ENCODE assay signal across 1 cellular context in genomic region chr1:234975122-234975940, GRCh38.
TF ChIP-seq lines count a peak whose summit lies in the region.

No MANE protein-coding gene starts in this region.

TF ChIP-seq in K562, 482 proteins besides CTCF, POLR2A, EP300 and RAD21 (continued from another document and continues in another):
- peak; percentile 41 to 51; a peak in 3 of 4 replicates for TF ChIP-seq NRF1 (conservative IDR thresholded peaks at IDR 0.05 in 1 of 2, IDR thresholded peaks at IDR 0.05 in 1 of 2)
- no peak for TF ChIP-seq SREBF2 (CRISPR knock-in tag; IDR thresholded peaks at IDR 0.05)
- 0 out of 2 replicates have a peak, but pooled peaks have one; percentile 35 for TF ChIP-seq SIN3B (IDR thresholded peaks at IDR 0.05; ENCODE audit: low read depth)
- TF ChIP-seq TEAD4 (IDR thresholded peaks at IDR 0.05; ENCODE audit: low read length) = peak; percentile 96
- TF ChIP-seq TEAD4 (CRISPR knock-in tag; IDR thresholded peaks at IDR 0.05; ENCODE audit: borderline replicate concordance) = no peak
- peak; percentile 99 for TF ChIP-seq GATAD2A (IDR thresholded peaks at IDR 0.05)
- no peak for TF ChIP-seq SFPQ (IDR thresholded peaks at IDR 0.05; ENCODE audit: low read depth, low read length)
- TF ChIP-seq SAP30 (IDR thresholded peaks at IDR 0.05; ENCODE audit: borderline replicate concordance, insufficient read depth, low read depth, low read length, poor library complexity, severe bottlenecking) = no peak
- no peak for TF ChIP-seq KDM5B (IDR thresholded peaks at IDR 0.05; ENCODE audit: insufficient replicate concordance, low read depth, low read length)
- peak; percentile 6; the same call in 1 of the 2 replicates for TF ChIP-seq SMAD3 (CRISPR knock-in tag; conservative IDR thresholded peaks at IDR 0.05)
- peak; percentile 85 for TF ChIP-seq ZBED1 (IDR thresholded peaks at IDR 0.05)
- TF ChIP-seq POLR2G (IDR thresholded peaks at IDR 0.05; ENCODE audit: low read depth, low read length) = no peak
- TF ChIP-seq TAF1 (IDR thresholded peaks at IDR 0.05; ENCODE audit: control insufficient read depth, extremely low read depth, insufficient read depth, low read length, severe bottlenecking) = no peak
- peak; percentile 39; the same call in 1 of the 2 replicates for TF ChIP-seq ZNF780A (CRISPR knock-in tag; IDR thresholded peaks at IDR 0.05)
- peak; percentile 87 for TF ChIP-seq ZBTB5 (IDR thresholded peaks at IDR 0.05)
- TF ChIP-seq ETV5 (CRISPR knock-in tag; IDR thresholded peaks at IDR 0.05; ENCODE audit: low read depth) = peak; percentile 85
- TF ChIP-seq GTF2F1 (IDR thresholded peaks at IDR 0.05; ENCODE audit: low read depth, low read length) = no peak
- peak; percentile 91 for TF ChIP-seq KLF16 (IDR thresholded peaks at IDR 0.05)
- no peak for TF ChIP-seq CHD2 (IDR thresholded peaks at IDR 0.05; ENCODE audit: low read depth, low read length)
- TF ChIP-seq TFAP4 (CRISPR knock-in tag; IDR thresholded peaks at IDR 0.05; ENCODE audit: borderline replicate concordance) = no peak
- TF ChIP-seq BRD9 (IDR thresholded peaks at IDR 0.05; ENCODE audit: low read depth, partially characterized antibody) = peak; percentile 93
- no peak for TF ChIP-seq ZNF274 (IDR thresholded peaks at IDR 0.05; ENCODE audit: borderline replicate concordance, low read depth, low read length)
- TF ChIP-seq DPF2 (IDR thresholded peaks at IDR 0.05) = peak; percentile 100
- TF ChIP-seq TCF3 (CRISPR knock-in tag; IDR thresholded peaks at IDR 0.05) = peak; percentile 90
- TF ChIP-seq LCOR (CRISPR knock-in tag; IDR thresholded peaks at IDR 0.05) = no peak
- peak; percentile 89 for TF ChIP-seq ESRRA (IDR thresholded peaks at IDR 0.05; ENCODE audit: borderline replicate concordance, low read depth)
- no peak for TF ChIP-seq SAFB (IDR thresholded peaks at IDR 0.05; ENCODE audit: borderline replicate concordance, low read depth, low read length)
- TF ChIP-seq SIN3A (IDR thresholded peaks at IDR 0.05; ENCODE audit: borderline replicate concordance in 2 of 2, control insufficient read depth in 1 of 2, low read depth in 2 of 2, low read length in 2 of 2) = no peak
- peak; percentile 62 for TF ChIP-seq EP400 (IDR thresholded peaks at IDR 0.05)
- TF ChIP-seq MEF2A (IDR thresholded peaks at IDR 0.05; ENCODE audit: control insufficient read depth, low read depth, low read length) = peak; percentile 48; the same call in 1 of the 2 replicates
- no peak for TF ChIP-seq ZFP91 (CRISPR knock-in tag; IDR thresholded peaks at IDR 0.05)
- TF ChIP-seq ZNF239 (CRISPR knock-in tag; IDR thresholded peaks at IDR 0.05) = no peak
- TF ChIP-seq ADNP (tag; IDR thresholded peaks at IDR 0.05) = peak; percentile 48; the same call in 1 of the 2 replicates
- peak; percentile 29 for TF ChIP-seq U2AF1 (optimal IDR thresholded peaks at IDR 0.05; ENCODE audit: low read depth, low read length)
- 0 out of 2 replicates have a peak, but pooled peaks have one; percentile 24 for TF ChIP-seq DDX20 (tag; IDR thresholded peaks at IDR 0.05; ENCODE audit: low read depth)
- peak; percentile 94 for TF ChIP-seq ZEB2 (IDR thresholded peaks at IDR 0.05)
- peak; percentile 94 for TF ChIP-seq CC2D1A (IDR thresholded peaks at IDR 0.05)
- 0 out of 2 replicates have a peak, but pooled peaks have one; percentile 53 for TF ChIP-seq PTRF (tag; IDR thresholded peaks at IDR 0.05)
- TF ChIP-seq CBFA2T3 (IDR thresholded peaks at IDR 0.05) = peak; percentile 97
- TF ChIP-seq NBN (IDR thresholded peaks at IDR 0.05; ENCODE audit: low read depth) = peak; percentile 98
- TF ChIP-seq CTBP1 (IDR thresholded peaks at IDR 0.05; ENCODE audit: borderline replicate concordance) = peak; percentile 97
- peak; percentile 75; the same call in 1 of the 2 replicates for TF ChIP-seq ZNF584 (CRISPR knock-in tag; IDR thresholded peaks at IDR 0.05; ENCODE audit: low read depth)
- TF ChIP-seq TRIM24 (IDR thresholded peaks at IDR 0.05) = peak; percentile 89 to 94
- TF ChIP-seq NUFIP1 (IDR thresholded peaks at IDR 0.05; ENCODE audit: partially characterized antibody) = no peak
- no peak for TF ChIP-seq NCOA6 (IDR thresholded peaks at IDR 0.05)
- TF ChIP-seq ZNF785 (CRISPR knock-in tag; IDR thresholded peaks at IDR 0.05) = no peak
- no peak for TF ChIP-seq POLR2AphosphoS2 (IDR thresholded peaks at IDR 0.05; ENCODE audit: low read length)
- peak; percentile 90 for TF ChIP-seq NR2C2 (CRISPR knock-in tag; IDR thresholded peaks at IDR 0.05)
- peak; percentile 97 for TF ChIP-seq NR2C2 (tag; IDR thresholded peaks at IDR 0.05)
- TF ChIP-seq ZFX (CRISPR knock-in tag; IDR thresholded peaks at IDR 0.05) = peak; percentile 45; the same call in 1 of the 2 replicates
- 0 out of 2 replicates have a peak, but pooled peaks have one; percentile 61 for TF ChIP-seq MAFK (IDR thresholded peaks at IDR 0.05; ENCODE audit: low read length)
- TF ChIP-seq BHLHE40 (IDR thresholded peaks at IDR 0.05; ENCODE audit: low read length) = peak; percentile 70
- TF ChIP-seq FOXA3 (CRISPR knock-in tag; conservative IDR thresholded peaks at IDR 0.05 in 1 of 2, IDR thresholded peaks at IDR 0.05 in 1 of 2) = peak; percentile 88 to 99; a peak in 3 of 4 replicates
- TF ChIP-seq HMGN3 (IDR thresholded peaks at IDR 0.05; ENCODE audit: borderline replicate concordance, extremely low read depth, insufficient read length, low read depth, low read length) = peak; percentile 97
- TF ChIP-seq E4F1 (CRISPR knock-in tag; IDR thresholded peaks at IDR 0.05; ENCODE audit: borderline replicate concordance) = no peak
- no peak for TF ChIP-seq ZZZ3 (IDR thresholded peaks at IDR 0.05)
- TF ChIP-seq COPS2 (conservative IDR thresholded peaks at IDR 0.05) = no peak
- TF ChIP-seq ZNF280B (CRISPR knock-in tag; IDR thresholded peaks at IDR 0.05) = no peak
- no peak for TF ChIP-seq HOMEZ (CRISPR knock-in tag; IDR thresholded peaks at IDR 0.05)
- peak; percentile 99 for TF ChIP-seq JUND (IDR thresholded peaks at IDR 0.05; ENCODE audit: borderline replicate concordance, low read depth, low read length)
- TF ChIP-seq JUND (tag; IDR thresholded peaks at IDR 0.05; ENCODE audit: borderline replicate concordance, low read depth, low read length) = peak; percentile 100
- peak; percentile 92 for TF ChIP-seq CBFA2T2 (conservative IDR thresholded peaks at IDR 0.05)
- no peak for TF ChIP-seq ZNF184 (CRISPR knock-in tag; IDR thresholded peaks at IDR 0.05)
- no peak for TF ChIP-seq SLC30A9 (CRISPR knock-in tag; IDR thresholded peaks at IDR 0.05)
- TF ChIP-seq DIDO1 (tag; IDR thresholded peaks at IDR 0.05; ENCODE audit: low read depth) = peak; percentile 52; the same call in 1 of the 2 replicates
- no peak for TF ChIP-seq IFI16 (CRISPR knock-in tag; IDR thresholded peaks at IDR 0.05)
- TF ChIP-seq STAG1 (CRISPR knock-in tag; IDR thresholded peaks at IDR 0.05; ENCODE audit: borderline replicate concordance) = no peak
- TF ChIP-seq HCFC1 (IDR thresholded peaks at IDR 0.05; ENCODE audit: low read depth, low read length) = no peak
- no peak for TF ChIP-seq ZNF699 (CRISPR knock-in tag; IDR thresholded peaks at IDR 0.05; ENCODE audit: insufficient replicate concordance)
- peak; percentile 84 to 85 for TF ChIP-seq FOXK2 (conservative IDR thresholded peaks at IDR 0.05 in 1 of 2, IDR thresholded peaks at IDR 0.05 in 1 of 2; ENCODE audit: low read depth in 2 of 2)
- peak; percentile 95 to 96 for TF ChIP-seq ARNT (IDR thresholded peaks at IDR 0.05)
- TF ChIP-seq SMAD2 (IDR thresholded peaks at IDR 0.05; ENCODE audit: low read depth, low read length) = no peak
- TF ChIP-seq TCF15 (CRISPR knock-in tag; IDR thresholded peaks at IDR 0.05) = no peak
